12 cellular contexts compared by ENCODE assay signal in genomic region chr10:17431871-17432311, GRCh38. TPM values are rescaled to one million over a fixed set of nuclear protein-coding genes. Genes with fewer than 3 reads are reported as not detected.
A peak's percentile ranks its signal among the peaks of the same experiment; 100 is the strongest.
DNase-seq lines count a peak whose midpoint lies in the region; ATAC-seq lines count a peak whose summit lies in the region.
"Had no signal": no experiment of that assay in that cellular context is flagged by ENCODE, and none has a peak within 500 bp of the region (broad histone marks: within the 10 kb centered on the region; RNA-seq: fewer than 3 reads in every experiment).

No MANE protein-coding gene starts in this region.

- H3K9me3 ChIP-seq in adipocyte (ENCODE audit: control insufficient read depth, low read length), result no peaks in the 10 kb centered on the region

- H3K27me3 ChIP-seq in adipocyte (replicated peaks; ENCODE audit: control insufficient read depth, insufficient read depth, low read length), result peaks cover 39% of the 10 kb centered on the region

- ATAC-seq in GM18858 (IDR thresholded peaks at IDR 0.05; ENCODE audit: unreplicated experiment) (no peak), HG03571 (IDR thresholded peaks at IDR 0.05; ENCODE audit: unreplicated experiment) (no peak)
- ATAC-seq: activated CD8-positive, alpha-beta T cell treated with anti-CD3 and anti-CD28 coated beads, Interleukin-2, amount 10 ng/mL, durations not matched to agents 7 days and 5 days had no signal

- no peaks in the 10 kb centered on the region for H3K4me1 ChIP-seq in adipocyte (ENCODE audit: control insufficient read depth, insufficient read depth, low read length)

- no peak overlapping the region for H3K4me3 ChIP-seq in adipocyte (ENCODE audit: low read length)

- DNase-seq in AG20443 (ENCODE audit: low spot score) (peak; percentile 74), LHCN-M2 (ENCODE audit: low read depth) (peak; percentile 66), adipocyte (ENCODE audit: low read depth) (peak; percentile 46), hepatic stellate cell (ENCODE audit: low spot score) (peak; percentile 46)
- no peak for DNase-seq in activated effector memory CD4-positive, alpha-beta T cell treated with Interleukin-2 at 50 U/mL for 16 hours
- no peak for DNase-seq in activated naive CD4-positive, alpha-beta T cell (lab: John Stamatoyannopoulos, UW)
- DNase-seq: activated CD8-positive, alpha-beta T cell treated with anti-CD3 and anti-CD28 coated beads, Interleukin-2, amount 10 ng/mL, durations not matched to agents 7 days and 5 days; NCI-H774; stimulated activated CD4-positive, alpha-beta T cell treated with anti-CD3 and anti-CD28 coated beads, Interleukin-1b, Interleukin-23, amount 100 ng/mL, for 48 hours; stimulated activated naive CD4-positive, alpha-beta T cell had no signal

- no peaks in the 10 kb centered on the region for H3K36me3 ChIP-seq in adipocyte (ENCODE audit: control insufficient read depth, insufficient read depth, low read length, severe bottlenecking)

- no peak overlapping the region for H3K9ac ChIP-seq in adipocyte (ENCODE audit: low read length)

RNA-seq across cellular contexts. Expression of gene ST8SIA6, which starts 22.5 kb away (rescaled TPM):
- 0.32 and 0.57 TPM in 2 replicates for total RNA-seq in LHCN-M2 (2014; rRNA removed)
- polyA plus RNA-seq in LHCN-M2 (2012), result 0.69 TPM
- total RNA-seq: activated CD8-positive, alpha-beta T cell treated with anti-CD3 and anti-CD28 coated beads, Interleukin-2, amount 10 ng/mL, durations not matched to agents 7 days and 5 days had no signal

Comparison
In these comparisons a context has a peak if more than half of its experiments do, and no peak if none do; other contexts are left out.
1. DNase-seq: peak in AG20443 (single experiment), LHCN-M2 (single experiment), adipocyte (single experiment) and hepatic stellate cell (single experiment); none in activated effector memory CD4-positive, alpha-beta T cell treated with Interleukin-2 at 50 U/mL for 16 hours (single experiment) and activated naive CD4-positive, alpha-beta T cell (0 of 4).